Comparison of ENCODE assay signal across 7 cellular contexts in the genomic region with DNA sequence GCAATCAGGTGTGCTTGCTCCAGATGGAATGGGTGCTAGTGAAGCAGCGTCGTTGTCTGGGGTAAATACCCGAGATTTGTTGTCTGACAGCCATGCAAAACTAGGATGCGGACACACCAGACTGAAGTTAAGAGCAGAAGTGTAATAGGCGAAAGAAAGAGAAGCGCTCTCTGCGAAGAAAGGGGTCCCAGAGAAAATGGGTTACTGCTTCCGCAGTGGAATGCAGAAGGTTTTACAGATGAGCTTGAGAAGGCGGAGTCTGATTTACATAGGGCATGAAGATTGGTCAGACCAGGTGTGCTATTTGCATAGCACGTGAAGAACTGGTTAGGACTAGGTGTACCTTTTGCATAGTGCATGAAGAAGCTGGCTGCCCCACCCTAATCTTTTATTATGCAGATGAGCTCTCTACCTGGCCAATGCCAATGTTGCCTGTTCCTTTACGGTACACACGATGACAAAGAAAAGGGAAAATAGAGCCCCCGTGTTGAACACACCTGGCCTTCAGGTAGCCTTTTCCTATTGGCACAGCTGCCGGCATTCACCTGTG. TPM values are rescaled to one million over a fixed set of nuclear protein-coding genes. Genes with fewer than 3 reads are reported as not detected.
DNase-seq lines count a peak whose midpoint lies in the region; ATAC-seq and TF ChIP-seq lines count a peak whose summit lies in the region.

No MANE protein-coding gene starts in this region.

- no peak overlapping the region for H3K4me2 ChIP-seq in IMR-90 (ENCODE audit: low read depth, low read length)

- no TSS peak for BruUV-seq in IMR-90 (replicated peaks; lab: Mats Ljungman, UMichigan)

- H4K8ac ChIP-seq in IMR-90 (ENCODE audit: low read depth in 2 of 2, low read length in 2 of 2), result no peak overlapping the region

- H2BK20ac ChIP-seq in IMR-90 (ENCODE audit: low read depth, low read length), result peak overlapping the region; percentile 26; the same call in 1 of the 2 replicates

- H4K91ac ChIP-seq in IMR-90 (ENCODE audit: insufficient read depth, low read depth, low read length), result no peak overlapping the region

- H3K27ac ChIP-seq in IMR-90 (ENCODE audit: insufficient read depth, low read length) (no peak overlapping the region), stomach (peak overlapping the region; percentile 60 to 79 (median 71)), ovary (no peak overlapping the region)

- peaks cover 3% of the 10 kb centered on the region; the same call in 1 of the 2 replicates for H4K20me1 ChIP-seq in IMR-90 (ENCODE audit: insufficient read depth, low read length)

- no peak for TF ChIP-seq POLR2A in IMR-90 (IDR thresholded peaks at IDR 0.05; ENCODE audit: low read depth, low read length)
- TF ChIP-seq POLR2A in stomach (IDR thresholded peaks at IDR 0.05), result no peak
- no peak for TF ChIP-seq POLR2A in ovary (IDR thresholded peaks at IDR 0.05)

- H3K27me3 ChIP-seq in IMR-90 (ENCODE audit: control insufficient read depth, insufficient read depth, low read length) (no peaks in the 10 kb centered on the region), stomach (no peaks in the 10 kb centered on the region), ovary (no peaks in the 10 kb centered on the region)

- in situ Hi-C loops in IMR-90 (cut with MboI; ENCODE audit: low sequenced_read_pairs), result no loop called here

- H3K14ac ChIP-seq in IMR-90 (replicated peaks; ENCODE audit: low read depth, low read length), result no peak overlapping the region

- ATAC-seq in IMR-90 (ENCODE audit: low read depth) (no peak), GM21717 (IDR thresholded peaks at IDR 0.05; ENCODE audit: unreplicated experiment) (no peak)

- H3K9me1 ChIP-seq in IMR-90 (ENCODE audit: insufficient read depth, low read length), result peaks cover 16% of the 10 kb centered on the region

- no peak overlapping the region for H2AFZ ChIP-seq in IMR-90 (replicated peaks; ENCODE audit: low read length, poor library complexity)

- DNase-seq in IMR-90 (no peak), NCI-H748 treated with DMSO at 0.1 percent for 48 hours (lab: John Stamatoyannopoulos, UW) (peak; percentile 89), stomach (peak; percentile 79), ovary (no peak)
- no peak for DNase-seq in activated CD4-positive, alpha-beta T cell treated with anti-CD3 and anti-CD28 coated beads for 1 hour

- TF ChIP-seq RAD21 in IMR-90 (IDR thresholded peaks at IDR 0.05; ENCODE audit: low read length), result no peak

- H3K56ac ChIP-seq in IMR-90 (ENCODE audit: extremely low read depth, insufficient read depth, low read length), result no peak overlapping the region

- dilution Hi-C loops in IMR-90 (cut with HindIII; ENCODE audit: low sequenced_read_pairs, unreplicated experiment), result no loop called here

- H3K36me3 ChIP-seq in IMR-90 (ENCODE audit: control insufficient read depth, insufficient read depth, low read length) (no peaks in the 10 kb centered on the region), stomach (no peaks in the 10 kb centered on the region), ovary (no peaks in the 10 kb centered on the region)

- H3K18ac ChIP-seq in IMR-90 (ENCODE audit: low read depth, low read length), result no peak overlapping the region

- H4K5ac ChIP-seq in IMR-90 (ENCODE audit: low read depth, low read length), result no peak overlapping the region

- POLR2A ChIA-PET in IMR-90 (lab: Charles Lee; ENCODE audit: unreplicated experiment), result interaction anchor here (0.6 kb wide), 1 partner anchor 272 kb away, joined by 3 read pairs; no protein-coding TSS in a partner anchor

- H3K23ac ChIP-seq in IMR-90 (ENCODE audit: low read depth, low read length), result no peak overlapping the region

- H2AK5ac ChIP-seq in IMR-90 (ENCODE audit: low read depth, low read length), result peak overlapping the region; percentile 61

- WGBS in IMR-90 (ENCODE audit: extremely low coverage in 2 of 2, insufficient read length in 1 of 2), 2 experiments, result 85% methylated on average over 8 of the region's 14 CpGs; no CpG with 5 or more reads in 1 of the 2 experiments
- WGBS in stomach, 5 donors, result 29 to 41% (median 31%) methylated on average over 14 of the region's 14 CpGs
- 65 to 76% (median 74%) methylated on average over 14 of the region's 14 CpGs for WGBS in ovary, 3 donors

- 0 out of 2 replicates have a peak overlapping the region, but pooled peaks have one; percentile 11 for H3K4ac ChIP-seq in IMR-90 (ENCODE audit: low read depth, low read length)

- no peak overlapping the region for H3K4me3 ChIP-seq in IMR-90 (ENCODE audit: insufficient read depth, low read depth, low read length)
- peak overlapping the region; percentile 8 for H3K4me3 ChIP-seq in iPS-11a (ENCODE audit: low read depth, low read length)
- H3K4me3 ChIP-seq in stomach, result no peak overlapping the region
- no peak overlapping the region for H3K4me3 ChIP-seq in ovary

- peak overlapping the region; percentile 77; the same call in 1 of the 3 replicates for H2BK15ac ChIP-seq in IMR-90 (ENCODE audit: low read depth, low read length)

- intact Hi-C loops in IMR-90 (cut with micrococcal nuclease) (no loop called here), stomach (cut with DNase I; ENCODE audit: low total_unique reads) (no loop called here), ovary (cut with DNase I) (loop anchor here in 3 of 4 donors (5.0 to 10.0 kb wide), 3 partner anchors 101 to 671 kb away; no protein-coding TSS in a partner anchor)

- no peak for TF ChIP-seq EP300 in stomach (IDR thresholded peaks at IDR 0.05)
- TF ChIP-seq EP300 in ovary (IDR thresholded peaks at IDR 0.05), result no peak

- H3K79me1 ChIP-seq in IMR-90 (ENCODE audit: low read depth in 1 of 2, low read length in 2 of 2), result no peaks in the 10 kb centered on the region; a peak in 1 of 4 replicates

- H2AK9ac ChIP-seq in IMR-90 (replicated peaks; ENCODE audit: low read depth, low read length, poor library complexity), result no peak overlapping the region

- H3K9ac ChIP-seq in IMR-90 (ENCODE audit: low read depth, low read length), result no peak overlapping the region

- H3K4me1 ChIP-seq in IMR-90 (ENCODE audit: control insufficient read depth, insufficient read depth, low read length), result peaks cover 32% of the 10 kb centered on the region
- H3K4me1 ChIP-seq in stomach, result peaks cover 20 to 60% (median 40%) of the 10 kb centered on the region in 4 donors
- H3K4me1 ChIP-seq in ovary (ENCODE audit: insufficient read depth), result peaks cover 21% of the 10 kb centered on the region

- CTCF ChIA-PET in IMR-90 (lab: Yijun Ruan, JAX), result interaction anchor here (0.7 kb wide), 2 partner anchors 9 to 104 kb away, joined by 3 read pairs; no protein-coding TSS in a partner anchor

- TF ChIP-seq CTCF in IMR-90 (conservative IDR thresholded peaks at IDR 0.05; ENCODE audit: low read depth, low read length) (no peak), stomach (IDR thresholded peaks at IDR 0.05) (no peak), ovary (IDR thresholded peaks at IDR 0.05) (no peak)

- H2BK5ac ChIP-seq in IMR-90 (ENCODE audit: low read depth, low read length, poor library complexity, severe bottlenecking), result no peak overlapping the region

- no peaks in the 10 kb centered on the region for H3K9me3 ChIP-seq in IMR-90 (ENCODE audit: control insufficient read depth, insufficient read depth, low read length)
- no peaks in the 10 kb centered on the region for H3K9me3 ChIP-seq in stomach
- no peaks in the 10 kb centered on the region for H3K9me3 ChIP-seq in ovary

- H2BK120ac ChIP-seq in IMR-90 (ENCODE audit: low read depth, low read length), result peak overlapping the region; percentile 28; the same call in 1 of the 2 replicates

TF ChIP-seq in IMR-90, 13 proteins besides CTCF, POLR2A, EP300 and RAD21:
- TF ChIP-seq FOS (IDR thresholded peaks at IDR 0.05; ENCODE audit: low read depth, low read length), result no peak
- TF ChIP-seq RCOR1 (IDR thresholded peaks at IDR 0.05; ENCODE audit: insufficient replicate concordance, low read length), result no peak
- TF ChIP-seq CEBPB (IDR thresholded peaks at IDR 0.05; ENCODE audit: low read depth, low read length), result no peak
- no peak for TF ChIP-seq ELK1 (IDR thresholded peaks at IDR 0.05; ENCODE audit: borderline replicate concordance, low read depth, low read length)
- no peak for TF ChIP-seq RFX5 (IDR thresholded peaks at IDR 0.05; ENCODE audit: low read depth, low read length)
- no peak for TF ChIP-seq MXI1 (IDR thresholded peaks at IDR 0.05; ENCODE audit: borderline replicate concordance, low read depth, low read length)

RNA-seq across cellular contexts. Expression of gene SNN, which starts 32.0 kb away (rescaled TPM):
- total RNA-seq in IMR-90 (2012; rRNA removed) (8.6 and 10.0 TPM in 2 replicates), stomach (10 to 100 TPM in 4 of 5 donors, 1 to 10 TPM in 1; 2.9 to 25.0 (median 16.0) TPM), ovary (10 to 100 TPM in 6 of 7 donors, 1 to 10 TPM in 1; 8.0 to 40.3 (median 24.7) TPM)
- polyA plus RNA-seq in IMR-90 (2012; rRNA removed) (11.8 and 13.0 TPM in 2 replicates), stomach (10 to 100 TPM in 2 of 3 donors, 1 to 10 TPM in 1; 8.5 to 14.0 (median 11.3) TPM), ovary (10 to 100 TPM; 18.0 to 18.3 TPM)
- polyA plus RNA-seq in IMR-90 (2012; cell fraction: cytosol; rRNA removed), result 9.3 and 14.5 TPM in 2 replicates
- 7.9 and 13.2 TPM in 2 replicates for polyA plus RNA-seq in IMR-90 (2012; cell fraction: nucleus; rRNA removed; ENCODE audit: low replicate concordance)

RNA-seq across cellular contexts. Expression of gene LITAF, which starts 49.5 kb away (rescaled TPM):
- total RNA-seq in IMR-90 (2012; rRNA removed) (96.9 and 113 TPM in 2 replicates), stomach (100 to 1,000 TPM in 1 of 5 donors, 10 to 100 TPM in 3, 1 to 10 TPM in 1; 9.8 to 211 (median 46.6) TPM), ovary (100 to 1,000 TPM in 4 of 7 donors, 10 to 100 TPM in 3; 39.7 to 169 (median 105) TPM)
- polyA plus RNA-seq in IMR-90 (2012; rRNA removed) (203 and 206 TPM in 2 replicates), stomach (100 to 1,000 TPM in 2 of 3 donors, 10 to 100 TPM in 1; 43.7 to 124 (median 118) TPM), ovary (100 to 1,000 TPM in 1 of 2 donors, 10 to 100 TPM in 1; 49.1 to 139 TPM)
- 126 and 616 TPM in 2 replicates for polyA plus RNA-seq in IMR-90 (2012; cell fraction: cytosol; rRNA removed)
- polyA plus RNA-seq in IMR-90 (2012; cell fraction: nucleus; rRNA removed; ENCODE audit: low replicate concordance), result 97.8 and 160 TPM in 2 replicates

Comparison
In these comparisons a context has a peak if more than half of its experiments do, and no peak if none do; other contexts are left out.
1. DNase-seq: peak in NCI-H748 treated with DMSO at 0.1 percent for 48 hours (single experiment) and stomach (single experiment); none in IMR-90 (single experiment), activated CD4-positive, alpha-beta T cell treated with anti-CD3 and anti-CD28 coated beads for 1 hour (single experiment) and ovary (0 of 5).
2. H3K27ac ChIP-seq: peak in stomach (5 of 5); none in IMR-90 (single experiment) and ovary (0 of 2).
3. intact Hi-C loops: an anchor here in ovary (5.0 to 10.0 kb wide); none called in IMR-90 and stomach.